In the genomic region with DNA sequence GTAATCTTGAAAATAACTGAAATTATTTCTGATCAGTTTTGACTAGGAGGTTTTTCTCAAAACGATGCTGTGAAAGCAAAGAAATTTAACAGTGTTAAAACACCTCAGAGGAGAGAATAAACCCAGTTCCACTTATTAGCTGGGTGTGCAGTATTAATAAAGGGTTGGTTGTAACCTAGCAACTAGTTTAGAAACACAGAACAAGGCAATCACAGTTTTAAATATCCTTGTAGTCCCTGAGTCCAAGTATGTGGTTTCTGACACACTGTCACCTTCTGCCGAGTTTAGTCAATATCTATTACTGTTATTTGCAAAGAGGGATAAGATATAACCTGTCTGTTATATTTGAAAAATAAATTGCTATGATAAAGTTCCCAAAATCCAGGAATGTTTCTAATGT, we compare ENCODE assay signal across 8 cellular contexts.
"Had no signal": no experiment of that assay in that cellular context is flagged by ENCODE, and none has a peak within 500 bp of the region (broad histone marks: within the 10 kb centered on the region; RNA-seq: fewer than 3 reads in every experiment).

No MANE protein-coding gene starts in this region.

- H3K27ac Mint-ChIP-seq: HFFc6 had no signal

- H3K4me1 Mint-ChIP-seq: IgD-negative memory B cell had no signal

- H3K27ac ChIP-seq: GM23248, HL-60 had no signal

- ATAC-seq: HCT116 had no signal

- DNase-seq: GM23248, GOT3, H7, HFFc6 had no signal

- H3K9me3 Mint-ChIP-seq: HFFc6, IgD-negative memory B cell had no signal

- H3K4me3 Mint-ChIP-seq: HFFc6, IgD-negative memory B cell had no signal

- H3K4me1 ChIP-seq: HAP-1 had no signal

- H3K9me3 ChIP-seq: HAP-1 had no signal

- H3K36me3 ChIP-seq: HAP-1 had no signal

- H3K4me3 ChIP-seq: GM23248, HAP-1 had no signal
